In the genomic region with DNA sequence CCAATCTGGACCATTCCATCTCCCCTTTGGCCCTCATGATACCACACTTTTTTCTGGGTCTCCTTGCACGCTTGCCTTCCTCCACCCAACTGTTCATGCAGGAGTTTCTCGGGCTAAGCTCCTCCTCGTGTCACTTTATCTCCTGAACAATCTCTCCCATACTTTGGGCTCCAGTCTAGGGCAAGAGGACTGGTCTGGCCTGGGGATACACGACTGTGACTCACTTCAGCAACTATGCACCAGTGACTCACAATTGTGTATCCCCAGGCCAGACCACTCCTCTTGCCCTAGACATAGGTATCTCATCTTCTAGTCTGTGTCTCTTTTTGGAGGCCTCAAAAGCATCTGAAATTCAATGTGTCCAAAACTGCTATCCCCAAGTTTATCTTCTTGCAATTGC, we compare ENCODE assay signal across 19 cellular contexts.
DNase-seq lines count a peak whose midpoint lies in the region; ATAC-seq and TF ChIP-seq lines count a peak whose summit lies in the region.
"Had no signal": no experiment of that assay in that cellular context is flagged by ENCODE, and none has a peak within 500 bp of the region (broad histone marks: within the 10 kb centered on the region; RNA-seq: fewer than 3 reads in every experiment).

No MANE protein-coding gene starts in this region.

- TF ChIP-seq CTCF in PC-3 (conservative IDR thresholded peaks at IDR 0.05; ENCODE audit: low read depth, low read length) = no peak
- TF ChIP-seq CTCF in epithelial cell of esophagus (IDR thresholded peaks at IDR 0.05; ENCODE audit: insufficient read depth, low read depth, low read length, missing control alignments) = no peak
- TF ChIP-seq CTCF in nephron progenitor cell (IDR thresholded peaks at IDR 0.05) = no peak

- H4K20me1 ChIP-seq in PC-3 (ENCODE audit: low read length) = no peaks in the 10 kb centered on the region

- no peaks in the 10 kb centered on the region for H3K79me2 ChIP-seq in PC-3 (ENCODE audit: low read length)

- DNase-seq in EL (peak; percentile 86), PC-3 (peak; percentile 91), epithelial cell of esophagus (ENCODE audit: low read depth) (peak; percentile 92), nephron progenitor cell (no peak), NCI-H510A (lab: John Stamatoyannopoulos, UW) (no peak)
- no peak for DNase-seq in stimulated activated naive CD4-positive, alpha-beta T cell (lab: John Stamatoyannopoulos, UW)
- DNase-seq: activated CD4-positive, alpha-beta T cell treated with anti-CD3 and anti-CD28 coated beads, Interleukin-2, amount 50 U/mL, for 48 hours; DMS79; kidney glomerular epithelial cell; NCI-H1930; posterior cingulate gyrus; stimulated activated CD4-positive, alpha-beta T cell treated with anti-CD3 and anti-CD28 coated beads, Interleukin-15, amount 100 ng/mL, for 24 hours had no signal

- peak overlapping the region; percentile 44 for H3K4me2 ChIP-seq in PC-3 (ENCODE audit: low read length)

- intact Hi-C loops in PC-3 (cut with micrococcal nuclease) = no loop called here

- POLR2A ChIA-PET in PC-3 (lab: Charles Lee; ENCODE audit: unreplicated experiment) = no interaction called here

- H3K4me1 Mint-ChIP-seq in nephron progenitor cell = peaks cover 17% of the 10 kb centered on the region

- H3F3A ChIP-seq in PC-3 (ENCODE audit: low read length, unreplicated experiment) = no peaks in the 10 kb centered on the region

- H3K27me3 Mint-ChIP-seq in nephron progenitor cell (ENCODE audit: low read depth, poor library complexity) = peaks cover 15% of the 10 kb centered on the region

- peaks cover 5% of the 10 kb centered on the region for H3K9me3 Mint-ChIP-seq in nephron progenitor cell

- H3K36me3 ChIP-seq in PC-3 (ENCODE audit: low read depth, low read length) = no peaks in the 10 kb centered on the region
- H3K36me3 ChIP-seq: gastroesophageal sphincter, HAP-1, SJSA1 had no signal

- no peaks in the 10 kb centered on the region for H3K27me3 ChIP-seq in PC-3 (ENCODE audit: low read length)
- H3K27me3 ChIP-seq: gastroesophageal sphincter, SJSA1 had no signal

- H3K9me3 ChIP-seq in PC-3 (ENCODE audit: low read length) = no peaks in the 10 kb centered on the region
- H3K9me3 ChIP-seq: gastroesophageal sphincter, HAP-1, SJSA1 had no signal

- ATAC-seq in PC-3 = peak; percentile 99
- ATAC-seq in GM21723 (IDR thresholded peaks at IDR 0.05; ENCODE audit: unreplicated experiment) = no peak
- no peak for ATAC-seq in HG02970 (IDR thresholded peaks at IDR 0.05; ENCODE audit: low FRiP score, unreplicated experiment)
- ATAC-seq: gastroesophageal sphincter, GM12878 had no signal

- H3K4me3 ChIP-seq in PC-3 (ENCODE audit: low read length) = no peak overlapping the region
- H3K4me3 ChIP-seq in epithelial cell of esophagus (ENCODE audit: low read length) = no peak overlapping the region
- H3K4me3 ChIP-seq: gastroesophageal sphincter, GM12878, HAP-1, SJSA1 had no signal

- CTCF ChIA-PET in PC-3 (lab: Charles Lee) = no interaction called here

- peak overlapping the region; percentile 6 for H3K27ac Mint-ChIP-seq in nephron progenitor cell
- H3K27ac Mint-ChIP-seq: activated T-helper 2 cell treated with anti-CD3 and anti-CD28 coated beads, Interferon-gamma antibody, Interleukin-2, Interleukin-4, amounts not matched to agents 10 μg/mL and 5 μg/mL and 100 μg/mL, durations not matched to agents 14 hours and 24 hours and 36 hours had no signal

- H3K9me2 ChIP-seq in PC-3 (replicated peaks; ENCODE audit: low read length) = no peaks in the 10 kb centered on the region

- no peak overlapping the region for H3K4me3 Mint-ChIP-seq in nephron progenitor cell

- H3K4me1 ChIP-seq in PC-3 (ENCODE audit: insufficient read depth, low read length) = peaks cover 12% of the 10 kb centered on the region
- H3K4me1 ChIP-seq: HAP-1, SJSA1 had no signal

- 0 out of 2 replicates have a peak overlapping the region, but pooled peaks have one; percentile 21 for H2AFZ ChIP-seq in PC-3 (ENCODE audit: low read length)

- no TSS peak for BruUV-seq in PC-3 (replicated peaks; lab: Mats Ljungman, UMichigan)

- H3K27ac ChIP-seq in PC-3 (ENCODE audit: low read length) = no peak overlapping the region; the same call in 1 of the 2 replicates
- H3K27ac ChIP-seq: gastroesophageal sphincter, SJSA1 had no signal

- no peaks in the 10 kb centered on the region for H3K36me3 Mint-ChIP-seq in nephron progenitor cell (ENCODE audit: low read depth)

- H3K9ac ChIP-seq in PC-3 (ENCODE audit: low read length) = no peak overlapping the region

Comparison
In these comparisons a context has a peak if more than half of its experiments do, and no peak if none do; other contexts are left out.
1. DNase-seq: peak in EL (single experiment), PC-3 (single experiment) and epithelial cell of esophagus (single experiment); none in nephron progenitor cell (single experiment), NCI-H510A (single experiment) and stimulated activated naive CD4-positive, alpha-beta T cell (0 of 6).